10 cellular contexts compared by ENCODE assay signal in the genomic region with DNA sequence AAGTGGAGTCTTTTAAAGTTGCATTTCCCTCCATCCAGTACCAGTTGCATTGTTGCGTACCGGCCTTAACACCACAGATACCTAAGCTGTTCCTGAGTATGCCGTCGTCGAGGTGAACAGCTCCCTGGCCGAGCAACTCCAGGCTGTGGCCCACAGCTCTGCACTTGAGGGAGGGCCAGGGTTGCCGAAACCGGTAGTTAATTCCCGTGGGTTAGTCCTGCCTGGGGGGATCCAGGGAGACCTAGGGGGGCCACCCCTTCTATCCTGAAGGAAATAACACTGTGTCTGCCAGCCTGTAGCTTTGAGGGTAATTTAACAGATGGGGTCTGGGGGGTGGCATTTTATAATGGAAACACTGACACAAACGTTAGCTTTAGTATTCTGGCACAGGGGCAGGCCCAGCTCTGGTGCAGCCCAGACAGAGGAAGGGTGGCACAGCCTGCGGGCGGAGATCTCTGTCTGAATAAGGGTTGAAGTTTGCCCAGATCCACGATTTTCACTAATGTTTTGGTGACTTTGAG.
DNase-seq lines count a peak whose midpoint lies in the region; ATAC-seq, FAIRE-seq and TF ChIP-seq lines count a peak whose summit lies in the region.
"Had no signal": no experiment of that assay in that cellular context is flagged by ENCODE, and none has a peak within 500 bp of the region (broad histone marks: within the 10 kb centered on the region; RNA-seq: fewer than 3 reads in every experiment).

No MANE protein-coding gene starts in this region.

- DNase-seq in DMS 273 (lab: John Stamatoyannopoulos, UW; ENCODE audit: unreplicated experiment): peak; percentile 56
- no peak for DNase-seq in DMS 273 treated with DMSO at 0.1 percent for 48 hours (lab: John Stamatoyannopoulos, UW)
- peak in 1 of 4 experiments; percentile 4 for DNase-seq in K562 (ENCODE audit: extremely low read depth in 1 of 4, low spot score in 3 of 4)
- DNase-seq in left lobe of liver (ENCODE audit: low spot score): peak; percentile 52
- no peak for DNase-seq in stomach
- no peak for DNase-seq in T1000 (lab: John Stamatoyannopoulos, UW)
- DNase-seq in CD1c-positive myeloid dendritic cell (ENCODE audit: extremely low spot score): no peak
- DNase-seq in stimulated activated CD4-positive, alpha-beta T cell treated with anti-CD3 and anti-CD28 coated beads, Interleukin-4, amount 100 ng/mL, for 1 hour: no peak
- DNase-seq: NCI-H510A treated with DMSO at 0.1 percent for 48 hours had no signal

- CTCF ChIA-PET in K562 (lab: Yijun Ruan, JAX; ENCODE audit: low intra/inter-chr PET ratio): no interaction called here

- 78% methylated on average over 13 of the region's 13 CpGs for WGBS in K562 (ENCODE audit: insufficient coverage, low coverage, missing lambda C conversion rate)
- WGBS in stomach, 5 donors: 54 to 65% (median 62%) methylated on average over 13 of the region's 13 CpGs

- H3K79me2 ChIP-seq in K562 (ENCODE audit: control insufficient read depth, insufficient read depth, low read length): no peaks in the 10 kb centered on the region

- BruUV-seq in K562 (replicated peaks; lab: Mats Ljungman, UMichigan): no TSS peak

- peak; percentile 10 for ATAC-seq in K562
- ATAC-seq in left lobe of liver: peak; percentile 10

- POLR2A ChIA-PET in K562 (lab: Yijun Ruan, JAX): interaction anchor here (0.6 to 1.9 kb wide), 8 partner anchors 8 to 437 kb away, joined by 3 to 9 read pairs (median 4); no protein-coding TSS in a partner anchor

- H3K4me1 ChIP-seq in K562 (replicated peaks in 1 of 2; ENCODE audit: control insufficient read depth in 2 of 2, insufficient read depth in 2 of 2, low read length in 2 of 2) (peaks cover 0 to 20% of the 10 kb centered on the region in 2 experiments; a peak in 1 of 5 replicates), stomach (peaks cover 36 to 67% (median 48%) of the 10 kb centered on the region in 4 donors)

- H3K9ac ChIP-seq in K562 (ENCODE audit: insufficient read depth in 1 of 2, low read depth in 2 of 2, low read length in 2 of 2): no peak overlapping the region

- intact Hi-C loops in K562 (cut with micrococcal nuclease) (no loop called here), stomach (cut with DNase I; ENCODE audit: low total_unique reads) (no loop called here)

- no peak overlapping the region for H3K4me2 ChIP-seq in K562 (ENCODE audit: insufficient read depth, low read length)

- H3K27me3 ChIP-seq in K562 (ENCODE audit: control insufficient read depth in 2 of 2, insufficient read depth in 2 of 2, low read length in 2 of 2) (no peaks in the 10 kb centered on the region), stomach (no peaks in the 10 kb centered on the region)

- H3K36me3 ChIP-seq in K562 (ENCODE audit: control insufficient read depth, insufficient read depth, low read length) (peaks cover 47% of the 10 kb centered on the region), stomach (peaks cover 29 to 45% (median 44%) of the 10 kb centered on the region in 4 donors)

- H3K27ac ChIP-seq in K562 (ENCODE audit: extremely low read depth, low read depth, low read length): no peak overlapping the region
- H3K27ac ChIP-seq in stomach: peak overlapping the region; percentile 53 to 87 (median 82)
- H3K27ac ChIP-seq: 22Rv1 had no signal

- TF ChIP-seq RAD21 in K562 (CRISPR knock-in tag; conservative IDR thresholded peaks at IDR 0.05 in 1 of 2, IDR thresholded peaks at IDR 0.05 in 1 of 2): no peak

- in situ Hi-C loops in K562 (cut with MboI): loop anchor here (25.0 kb wide), 1 partner anchor 1284 kb away; no protein-coding TSS in a partner anchor

- H2AFZ ChIP-seq in K562 (ENCODE audit: low read depth, low read length): no peak overlapping the region

- H4K20me1 ChIP-seq in K562 (replicated peaks; ENCODE audit: control insufficient read depth, insufficient read depth, low read length): peaks cover 22% of the 10 kb centered on the region

- no peak for TF ChIP-seq EP300 in K562 (IDR thresholded peaks at IDR 0.05; ENCODE audit: low read length)
- no peak for TF ChIP-seq EP300 in stomach (IDR thresholded peaks at IDR 0.05)

- no peak for FAIRE-seq in K562 (lab: Jason Lieb, UNC)

- no peak overlapping the region for H3K4me3 ChIP-seq in K562
- no peak overlapping the region for H3K4me3 ChIP-seq in stomach

- peak; percentile 49 for TF ChIP-seq POLR2A in K562 (conservative IDR thresholded peaks at IDR 0.05)
- no peak for TF ChIP-seq POLR2A in stomach (IDR thresholded peaks at IDR 0.05)

- no peaks in the 10 kb centered on the region for H3K9me1 ChIP-seq in K562 (ENCODE audit: control insufficient read depth, insufficient read depth, low read length)

- no peaks in the 10 kb centered on the region for H3K9me3 ChIP-seq in K562 (replicated peaks; ENCODE audit: control insufficient read depth, insufficient read depth, low read depth, low read length)
- H3K9me3 ChIP-seq in stomach: no peaks in the 10 kb centered on the region

- TF ChIP-seq CTCF in K562 (IDR thresholded peaks at IDR 0.05 in 2 of 3, conservative IDR thresholded peaks at IDR 0.05 in 1 of 3; ENCODE audit: insufficient read depth in 2 of 3, low read depth in 1 of 3, low read length in 3 of 3) (no peak), stomach (IDR thresholded peaks at IDR 0.05) (no peak)

TF ChIP-seq in K562, 482 proteins besides CTCF, POLR2A, EP300 and RAD21 (continues in another document):
- TF ChIP-seq RBM22 (IDR thresholded peaks at IDR 0.05; ENCODE audit: low read depth, low read length, poor library complexity, severe bottlenecking): peak; percentile 21
- TF ChIP-seq, protein P1, sequence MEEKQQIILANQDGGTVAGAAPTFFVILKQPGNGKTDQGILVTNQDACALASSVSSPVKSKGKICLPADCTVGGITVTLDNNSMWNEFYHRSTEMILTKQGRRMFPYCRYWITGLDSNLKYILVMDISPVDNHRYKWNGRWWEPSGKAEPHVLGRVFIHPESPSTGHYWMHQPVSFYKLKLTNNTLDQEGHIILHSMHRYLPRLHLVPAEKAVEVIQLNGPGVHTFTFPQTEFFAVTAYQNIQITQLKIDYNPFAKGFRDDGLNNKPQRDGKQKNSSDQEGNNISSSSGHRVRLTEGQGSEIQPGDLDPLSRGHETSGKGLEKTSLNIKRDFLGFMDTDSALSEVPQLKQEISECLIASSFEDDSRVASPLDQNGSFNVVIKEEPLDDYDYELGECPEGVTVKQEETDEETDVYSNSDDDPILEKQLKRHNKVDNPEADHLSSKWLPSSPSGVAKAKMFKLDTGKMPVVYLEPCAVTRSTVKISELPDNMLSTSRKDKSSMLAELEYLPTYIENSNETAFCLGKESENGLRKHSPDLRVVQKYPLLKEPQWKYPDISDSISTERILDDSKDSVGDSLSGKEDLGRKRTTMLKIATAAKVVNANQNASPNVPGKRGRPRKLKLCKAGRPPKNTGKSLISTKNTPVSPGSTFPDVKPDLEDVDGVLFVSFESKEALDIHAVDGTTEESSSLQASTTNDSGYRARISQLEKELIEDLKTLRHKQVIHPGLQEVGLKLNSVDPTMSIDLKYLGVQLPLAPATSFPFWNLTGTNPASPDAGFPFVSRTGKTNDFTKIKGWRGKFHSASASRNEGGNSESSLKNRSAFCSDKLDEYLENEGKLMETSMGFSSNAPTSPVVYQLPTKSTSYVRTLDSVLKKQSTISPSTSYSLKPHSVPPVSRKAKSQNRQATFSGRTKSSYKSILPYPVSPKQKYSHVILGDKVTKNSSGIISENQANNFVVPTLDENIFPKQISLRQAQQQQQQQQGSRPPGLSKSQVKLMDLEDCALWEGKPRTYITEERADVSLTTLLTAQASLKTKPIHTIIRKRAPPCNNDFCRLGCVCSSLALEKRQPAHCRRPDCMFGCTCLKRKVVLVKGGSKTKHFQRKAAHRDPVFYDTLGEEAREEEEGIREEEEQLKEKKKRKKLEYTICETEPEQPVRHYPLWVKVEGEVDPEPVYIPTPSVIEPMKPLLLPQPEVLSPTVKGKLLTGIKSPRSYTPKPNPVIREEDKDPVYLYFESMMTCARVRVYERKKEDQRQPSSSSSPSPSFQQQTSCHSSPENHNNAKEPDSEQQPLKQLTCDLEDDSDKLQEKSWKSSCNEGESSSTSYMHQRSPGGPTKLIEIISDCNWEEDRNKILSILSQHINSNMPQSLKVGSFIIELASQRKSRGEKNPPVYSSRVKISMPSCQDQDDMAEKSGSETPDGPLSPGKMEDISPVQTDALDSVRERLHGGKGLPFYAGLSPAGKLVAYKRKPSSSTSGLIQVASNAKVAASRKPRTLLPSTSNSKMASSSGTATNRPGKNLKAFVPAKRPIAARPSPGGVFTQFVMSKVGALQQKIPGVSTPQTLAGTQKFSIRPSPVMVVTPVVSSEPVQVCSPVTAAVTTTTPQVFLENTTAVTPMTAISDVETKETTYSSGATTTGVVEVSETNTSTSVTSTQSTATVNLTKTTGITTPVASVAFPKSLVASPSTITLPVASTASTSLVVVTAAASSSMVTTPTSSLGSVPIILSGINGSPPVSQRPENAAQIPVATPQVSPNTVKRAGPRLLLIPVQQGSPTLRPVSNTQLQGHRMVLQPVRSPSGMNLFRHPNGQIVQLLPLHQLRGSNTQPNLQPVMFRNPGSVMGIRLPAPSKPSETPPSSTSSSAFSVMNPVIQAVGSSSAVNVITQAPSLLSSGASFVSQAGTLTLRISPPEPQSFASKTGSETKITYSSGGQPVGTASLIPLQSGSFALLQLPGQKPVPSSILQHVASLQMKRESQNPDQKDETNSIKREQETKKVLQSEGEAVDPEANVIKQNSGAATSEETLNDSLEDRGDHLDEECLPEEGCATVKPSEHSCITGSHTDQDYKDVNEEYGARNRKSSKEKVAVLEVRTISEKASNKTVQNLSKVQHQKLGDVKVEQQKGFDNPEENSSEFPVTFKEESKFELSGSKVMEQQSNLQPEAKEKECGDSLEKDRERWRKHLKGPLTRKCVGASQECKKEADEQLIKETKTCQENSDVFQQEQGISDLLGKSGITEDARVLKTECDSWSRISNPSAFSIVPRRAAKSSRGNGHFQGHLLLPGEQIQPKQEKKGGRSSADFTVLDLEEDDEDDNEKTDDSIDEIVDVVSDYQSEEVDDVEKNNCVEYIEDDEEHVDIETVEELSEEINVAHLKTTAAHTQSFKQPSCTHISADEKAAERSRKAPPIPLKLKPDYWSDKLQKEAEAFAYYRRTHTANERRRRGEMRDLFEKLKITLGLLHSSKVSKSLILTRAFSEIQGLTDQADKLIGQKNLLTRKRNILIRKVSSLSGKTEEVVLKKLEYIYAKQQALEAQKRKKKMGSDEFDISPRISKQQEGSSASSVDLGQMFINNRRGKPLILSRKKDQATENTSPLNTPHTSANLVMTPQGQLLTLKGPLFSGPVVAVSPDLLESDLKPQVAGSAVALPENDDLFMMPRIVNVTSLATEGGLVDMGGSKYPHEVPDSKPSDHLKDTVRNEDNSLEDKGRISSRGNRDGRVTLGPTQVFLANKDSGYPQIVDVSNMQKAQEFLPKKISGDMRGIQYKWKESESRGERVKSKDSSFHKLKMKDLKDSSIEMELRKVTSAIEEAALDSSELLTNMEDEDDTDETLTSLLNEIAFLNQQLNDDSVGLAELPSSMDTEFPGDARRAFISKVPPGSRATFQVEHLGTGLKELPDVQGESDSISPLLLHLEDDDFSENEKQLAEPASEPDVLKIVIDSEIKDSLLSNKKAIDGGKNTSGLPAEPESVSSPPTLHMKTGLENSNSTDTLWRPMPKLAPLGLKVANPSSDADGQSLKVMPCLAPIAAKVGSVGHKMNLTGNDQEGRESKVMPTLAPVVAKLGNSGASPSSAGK (IDR thresholded peaks at IDR 0.05): no peak
- no peak for TF ChIP-seq WHSC1 (IDR thresholded peaks at IDR 0.05; ENCODE audit: low read length)

Comparison
In these comparisons a context has a peak if more than half of its experiments do, and no peak if none do; other contexts are left out.
1. DNase-seq: peak in DMS 273 (single experiment) and left lobe of liver (single experiment); none in DMS 273 treated with DMSO at 0.1 percent for 48 hours (single experiment), stomach (single experiment), T1000 (single experiment), CD1c-positive myeloid dendritic cell (single experiment) and stimulated activated CD4-positive, alpha-beta T cell treated with anti-CD3 and anti-CD28 coated beads, Interleukin-4, amount 100 ng/mL, for 1 hour (single experiment).